ENCODE assay signal across 11 cellular contexts in genomic region chr6:116695398-116695797, GRCh38. TPM values are rescaled to one million over a fixed set of nuclear protein-coding genes. Genes with fewer than 3 reads are reported as not detected.
DNase-seq lines count a peak whose midpoint lies in the region; ATAC-seq, FAIRE-seq and TF ChIP-seq lines count a peak whose summit lies in the region.
"Had no signal": no experiment of that assay in that cellular context is flagged by ENCODE, and none has a peak within 500 bp of the region (broad histone marks: within the 10 kb centered on the region; RNA-seq: fewer than 3 reads in every experiment).

No MANE protein-coding gene starts in this region.

- peaks cover 28% of the 10 kb centered on the region for H3K4me1 Mint-ChIP-seq in activated CD8-positive, alpha-beta memory T cell treated with anti-CD3 and anti-CD28 coated beads, Interleukin-2, amount 10 ng/mL, durations not matched to agents 7 days and 5 days
- peaks cover 28% of the 10 kb centered on the region for H3K4me1 Mint-ChIP-seq in stimulated activated effector memory CD8-positive, alpha-beta T cell treated with anti-CD3 and anti-CD28 coated beads, Interleukin-12 subunit alpha, Interleukin-12 subunit beta, amount 100 ng/mL, for 72 hours
- no peaks in the 10 kb centered on the region for H3K4me1 Mint-ChIP-seq in progenitor cell of endocrine pancreas (ENCODE audit: low read depth)
- H3K4me1 Mint-ChIP-seq: neural crest cell had no signal

- H3K27me3 Mint-ChIP-seq in activated CD8-positive, alpha-beta memory T cell treated with anti-CD3 and anti-CD28 coated beads, Interleukin-2, amount 10 ng/mL, durations not matched to agents 7 days and 5 days = no peaks in the 10 kb centered on the region
- H3K27me3 Mint-ChIP-seq in progenitor cell of endocrine pancreas = no peaks in the 10 kb centered on the region

- H3K27ac Mint-ChIP-seq in activated CD8-positive, alpha-beta memory T cell treated with anti-CD3 and anti-CD28 coated beads, Interleukin-2, amount 10 ng/mL, durations not matched to agents 7 days and 5 days = peak overlapping the region; percentile 59
- no peak overlapping the region for H3K27ac Mint-ChIP-seq in stimulated activated effector memory CD8-positive, alpha-beta T cell treated with anti-CD3 and anti-CD28 coated beads, Interleukin-12 subunit alpha, Interleukin-12 subunit beta, amount 100 ng/mL, for 72 hours
- no peak overlapping the region for H3K27ac Mint-ChIP-seq in progenitor cell of endocrine pancreas

- peak overlapping the region; percentile 36 for H3K4me3 Mint-ChIP-seq in activated CD8-positive, alpha-beta memory T cell treated with anti-CD3 and anti-CD28 coated beads, Interleukin-2, amount 10 ng/mL, durations not matched to agents 7 days and 5 days
- H3K4me3 Mint-ChIP-seq in stimulated activated effector memory CD8-positive, alpha-beta T cell treated with anti-CD3 and anti-CD28 coated beads, Interleukin-12 subunit alpha, Interleukin-12 subunit beta, amount 100 ng/mL, for 72 hours = no peak overlapping the region
- no peak overlapping the region for H3K4me3 Mint-ChIP-seq in progenitor cell of endocrine pancreas (ENCODE audit: low read depth)
- H3K4me3 Mint-ChIP-seq: neural crest cell had no signal

- no peak for DNase-seq in activated CD8-positive, alpha-beta memory T cell treated with anti-CD3 and anti-CD28 coated beads, Interleukin-2, amount 10 ng/mL, durations not matched to agents 7 days and 5 days
- DNase-seq in activated CD8-positive, alpha-beta memory T cell treated with anti-CD3 and anti-CD28 coated beads for 24 hours = no peak
- DNase-seq in HPDE6-E6E7 (ENCODE audit: extremely low spot score) = peak; percentile 7
- no peak for DNase-seq in stimulated activated effector memory CD8-positive, alpha-beta T cell treated with anti-CD3 and anti-CD28 coated beads, Interleukin-12 subunit alpha, Interleukin-12 subunit beta, amount 100 ng/mL, for 72 hours (ENCODE audit: low spot score in 2 of 2)
- no peak for DNase-seq in progenitor cell of endocrine pancreas (ENCODE audit: low spot score, unreplicated experiment)
- DNase-seq in left lobe of liver (ENCODE audit: low spot score) = no peak
- DNase-seq in HTR-8/SVneo (ENCODE audit: insufficient read length, low spot score) = no peak
- DNase-seq: H7, NCI-H748 treated with DMSO at 0.1 percent for 48 hours had no signal

- ATAC-seq in activated CD8-positive, alpha-beta memory T cell treated with anti-CD3 and anti-CD28 coated beads, Interleukin-2, amount 10 ng/mL, durations not matched to agents 7 days and 5 days = peak; percentile 98
- peak; percentile 82 for ATAC-seq in HG02588 (IDR thresholded peaks at IDR 0.05; ENCODE audit: unreplicated experiment)
- peak; percentile 68 for ATAC-seq in stimulated activated effector memory CD8-positive, alpha-beta T cell treated with anti-CD3 and anti-CD28 coated beads, Interleukin-12 subunit alpha, Interleukin-12 subunit beta, amount 100 ng/mL, for 72 hours
- ATAC-seq in left lobe of liver = no peak

- no peak for TF ChIP-seq CTCF in progenitor cell of endocrine pancreas (IDR thresholded peaks at IDR 0.05; ENCODE audit: unreplicated experiment)

- FAIRE-seq in HTR-8/SVneo (lab: Jason Lieb, UNC) = no peak

- H3K9me3 Mint-ChIP-seq in activated CD8-positive, alpha-beta memory T cell treated with anti-CD3 and anti-CD28 coated beads, Interleukin-2, amount 10 ng/mL, durations not matched to agents 7 days and 5 days (ENCODE audit: low read depth) = peaks cover 2% of the 10 kb centered on the region
- no peaks in the 10 kb centered on the region for H3K9me3 Mint-ChIP-seq in stimulated activated effector memory CD8-positive, alpha-beta T cell treated with anti-CD3 and anti-CD28 coated beads, Interleukin-12 subunit alpha, Interleukin-12 subunit beta, amount 100 ng/mL, for 72 hours
- H3K9me3 Mint-ChIP-seq in progenitor cell of endocrine pancreas (ENCODE audit: low read depth) = peaks cover 3% of the 10 kb centered on the region
- H3K9me3 Mint-ChIP-seq: neural crest cell had no signal

- CTCF ChIA-PET in activated CD8-positive, alpha-beta memory T cell treated with anti-CD3 and anti-CD28 coated beads, Interleukin-2, amount 10 ng/mL, durations not matched to agents 7 days and 5 days (lab: Charles Lee) = interaction anchor here (0.6 to 1.1 kb wide), 2 partner anchors 26 to 50 kb away, joined by 3 to 4 read pairs; no protein-coding TSS in a partner anchor

- peaks cover 34% of the 10 kb centered on the region for H3K36me3 Mint-ChIP-seq in activated CD8-positive, alpha-beta memory T cell treated with anti-CD3 and anti-CD28 coated beads, Interleukin-2, amount 10 ng/mL, durations not matched to agents 7 days and 5 days
- peaks cover 58% of the 10 kb centered on the region for H3K36me3 Mint-ChIP-seq in stimulated activated effector memory CD8-positive, alpha-beta T cell treated with anti-CD3 and anti-CD28 coated beads, Interleukin-12 subunit alpha, Interleukin-12 subunit beta, amount 100 ng/mL, for 72 hours
- H3K36me3 Mint-ChIP-seq in progenitor cell of endocrine pancreas (ENCODE audit: insufficient read depth) = peaks cover 21% of the 10 kb centered on the region

RNA-seq across cellular contexts. Expression of gene KPNA5, which starts 14.4 kb away (rescaled TPM):
- total RNA-seq in activated CD8-positive, alpha-beta memory T cell treated with anti-CD3 and anti-CD28 coated beads, Interleukin-2, amount 10 ng/mL, durations not matched to agents 7 days and 5 days = 1 to 10 TPM; 7.3 to 8.6 TPM
- total RNA-seq in progenitor cell of endocrine pancreas (21.1 and 24.5 TPM in 2 replicates), left lobe of liver (1.7 TPM)

RNA-seq across cellular contexts. Expression of gene ZUP1, which starts 26.8 kb away (rescaled TPM):
- 10 to 100 TPM; 19.1 to 19.7 TPM for total RNA-seq in activated CD8-positive, alpha-beta memory T cell treated with anti-CD3 and anti-CD28 coated beads, Interleukin-2, amount 10 ng/mL, durations not matched to agents 7 days and 5 days
- total RNA-seq in progenitor cell of endocrine pancreas (16.8 and 18.0 TPM in 2 replicates), left lobe of liver (3.9 TPM)
